In genomic region chr5:10228288-10228687, GRCh38 we compare ENCODE assay signal across 1 cellular context.
TF ChIP-seq lines count a peak whose summit lies in the region.

No MANE protein-coding gene starts in this region.

TF ChIP-seq in endothelial cell of umbilical vein, 7 proteins besides CTCF, POLR2A, EP300 and RAD21:
- TF ChIP-seq JUN (IDR thresholded peaks at IDR 0.05; ENCODE audit: borderline replicate concordance, insufficient read depth, insufficient read length, low read depth) (no peak), MAX (IDR thresholded peaks at IDR 0.05; ENCODE audit: insufficient read depth, insufficient read length) (no peak), POLR2AphosphoS5 (IDR thresholded peaks at IDR 0.05; ENCODE audit: insufficient read depth, low read depth, low read length) (no peak), EZH2 (IDR thresholded peaks at IDR 0.05; ENCODE audit: borderline replicate concordance, low read depth, low read length, severe bottlenecking) (no peak), GATA2 (IDR thresholded peaks at IDR 0.05; ENCODE audit: insufficient read depth, insufficient read length, low read depth, low read length) (no peak), MYC (IDR thresholded peaks at IDR 0.05; ENCODE audit: low read depth, low read length) (no peak), FOS (IDR thresholded peaks at IDR 0.05; ENCODE audit: borderline replicate concordance, insufficient read depth, low read length) (no peak)
